In the genomic region with DNA sequence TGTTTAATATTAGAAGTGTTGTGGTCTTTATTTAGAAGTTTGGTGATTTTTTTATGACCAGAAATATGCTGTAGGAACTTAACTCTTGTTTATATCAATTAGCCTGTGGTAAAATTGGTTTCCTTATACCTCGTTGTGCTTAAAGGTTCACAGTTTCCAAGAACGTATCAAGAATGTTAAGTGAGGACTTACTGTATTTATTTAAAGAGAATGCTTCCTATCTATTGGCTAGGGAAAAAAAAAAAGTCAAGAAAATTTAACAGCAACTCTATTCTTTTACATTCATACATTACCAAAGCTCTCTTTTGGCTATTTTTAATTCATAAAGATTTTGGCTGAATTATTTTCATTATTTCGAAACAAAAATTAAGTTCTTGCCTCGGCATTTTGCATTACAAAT, we compare ENCODE assay signal across 22 cellular contexts. TPM values are rescaled to one million over a fixed set of nuclear protein-coding genes. Genes with fewer than 3 reads are reported as not detected.
A peak's percentile ranks its signal among the peaks of the same experiment; 100 is the strongest.
DNase-seq lines count a peak whose midpoint lies in the region; ATAC-seq, FAIRE-seq and TF ChIP-seq lines count a peak whose summit lies in the region.
"Had no signal": no experiment of that assay in that cellular context is flagged by ENCODE, and none has a peak within 500 bp of the region (broad histone marks: within the 10 kb centered on the region; RNA-seq: fewer than 3 reads in every experiment).

No MANE protein-coding gene starts in this region.

- DNase-seq in GM23338 (ENCODE audit: low spot score) (no peak), PC-3 (no peak), astrocyte (ENCODE audit: low read depth) (no peak), NCI-H1092 (lab: John Stamatoyannopoulos, UW) (no peak), neural progenitor cell (ENCODE audit: low spot score) (no peak)
- DNase-seq: BE2C; CD8-positive, alpha-beta T cell; COR-L47; DMS153; DMS79 treated with DMSO at 0.1 percent for 48 hours; EL; GDM1; GM23248; H7; IMR-90; KG1 had no signal

- H3K36me3 ChIP-seq in GM23338 (ENCODE audit: insufficient read depth) (0 out of 2 replicates have a peak, but pooled peaks cover 1% of the 10 kb centered on the region), PC-3 (ENCODE audit: low read depth, low read length) (no peaks in the 10 kb centered on the region), astrocyte (ENCODE audit: insufficient read depth, low read length) (no peaks in the 10 kb centered on the region), neural progenitor cell (no peaks in the 10 kb centered on the region)
- H3K36me3 ChIP-seq: BE2C had no signal

- TF ChIP-seq CTCF in GM23338 (conservative IDR thresholded peaks at IDR 0.05; ENCODE audit: low read depth in 2 of 2) (no peak), PC-3 (conservative IDR thresholded peaks at IDR 0.05; ENCODE audit: low read depth, low read length) (no peak), astrocyte (IDR thresholded peaks at IDR 0.05; ENCODE audit: insufficient read depth, low read depth, low read length) (no peak), neural progenitor cell (IDR thresholded peaks at IDR 0.05) (no peak)

- H3K4me1 ChIP-seq in GM23338 (ENCODE audit: insufficient read depth) (peaks cover 10% of the 10 kb centered on the region), PC-3 (ENCODE audit: insufficient read depth, low read length) (peaks cover 24% of the 10 kb centered on the region), astrocyte (ENCODE audit: insufficient read depth, low read length) (peaks cover 12% of the 10 kb centered on the region), neural progenitor cell (peaks cover 2% of the 10 kb centered on the region)
- H3K4me1 ChIP-seq: BE2C had no signal

- peaks cover 2% of the 10 kb centered on the region; the same call in 1 of the 3 replicates for H3K9me3 Mint-ChIP-seq in GM23338
- H3K9me3 Mint-ChIP-seq in astrocyte (ENCODE audit: unreplicated experiment), result peaks cover 2% of the 10 kb centered on the region
- peaks cover 7% of the 10 kb centered on the region for H3K9me3 Mint-ChIP-seq in neural progenitor cell
- H3K9me3 Mint-ChIP-seq: CD8-positive, alpha-beta T cell had no signal

- H3K9me2 ChIP-seq in GM23338 (ENCODE audit: insufficient read depth) (no peaks in the 10 kb centered on the region), PC-3 (replicated peaks; ENCODE audit: low read length) (no peaks in the 10 kb centered on the region)

- no peak overlapping the region for H2AFZ ChIP-seq in GM23338
- H2AFZ ChIP-seq in PC-3 (ENCODE audit: low read length), result no peak overlapping the region
- H2AFZ ChIP-seq in astrocyte (ENCODE audit: low read depth, low read length), result no peak overlapping the region
- H2AFZ ChIP-seq in neural progenitor cell (replicated peaks), result no peak overlapping the region
- H2AFZ ChIP-seq: GM23248 had no signal

- H3K4me3 Mint-ChIP-seq in GM23338 (no peak overlapping the region), astrocyte (ENCODE audit: unreplicated experiment) (no peak overlapping the region), neural progenitor cell (no peak overlapping the region)

- no peaks in the 10 kb centered on the region for H3K9me3 ChIP-seq in PC-3 (ENCODE audit: low read length)
- H3K9me3 ChIP-seq in astrocyte (ENCODE audit: insufficient read depth, low read depth, low read length), result no peaks in the 10 kb centered on the region
- no peaks in the 10 kb centered on the region for H3K9me3 ChIP-seq in neural progenitor cell (ENCODE audit: low read depth)
- H3K9me3 ChIP-seq: BE2C had no signal

- H3K4me2 ChIP-seq in GM23338 (peak overlapping the region; percentile 79; the same call in 1 of the 2 replicates), PC-3 (ENCODE audit: low read length) (peak overlapping the region; percentile 77), astrocyte (ENCODE audit: low read length) (no peak overlapping the region), neural progenitor cell (no peak overlapping the region)

- H3K27me3 ChIP-seq in GM23338 (ENCODE audit: insufficient read depth) (peaks cover 8% of the 10 kb centered on the region; the same call in 1 of the 2 replicates), PC-3 (ENCODE audit: low read length) (no peaks in the 10 kb centered on the region), astrocyte (ENCODE audit: insufficient read depth, low read length) (no peaks in the 10 kb centered on the region), neural progenitor cell (peaks cover 23% of the 10 kb centered on the region)

- ATAC-seq in GM23338 (no peak), PC-3 (no peak), GM18858 (IDR thresholded peaks at IDR 0.05; ENCODE audit: unreplicated experiment) (no peak), GM19397 (IDR thresholded peaks at IDR 0.05; ENCODE audit: unreplicated experiment) (no peak)
- ATAC-seq: CD8-positive, alpha-beta T cell had no signal

- intact Hi-C loops in PC-3 (cut with micrococcal nuclease), result loop anchor here (2.0 kb wide), 1 partner anchor 62 kb away; no protein-coding TSS in a partner anchor

- CTCF ChIA-PET in PC-3 (lab: Charles Lee), result no interaction called here

- H3K36me3 Mint-ChIP-seq in GM23338 (ENCODE audit: low read depth), result no peaks in the 10 kb centered on the region
- no peaks in the 10 kb centered on the region for H3K36me3 Mint-ChIP-seq in astrocyte (ENCODE audit: low read depth, unreplicated experiment)
- no peaks in the 10 kb centered on the region for H3K36me3 Mint-ChIP-seq in neural progenitor cell
- H3K36me3 Mint-ChIP-seq: CD8-positive, alpha-beta T cell had no signal

- no TSS peak for BruUV-seq in PC-3 (replicated peaks; lab: Mats Ljungman, UMichigan)

- H3K9ac ChIP-seq in PC-3 (ENCODE audit: low read length), result no peak overlapping the region
- no peak overlapping the region for H3K9ac ChIP-seq in astrocyte (ENCODE audit: low read length)
- no peak overlapping the region for H3K9ac ChIP-seq in neural progenitor cell
- H3K9ac ChIP-seq: GM23248 had no signal

- peaks cover 4% of the 10 kb centered on the region; the same call in 1 of the 2 replicates for H3F3A ChIP-seq in GM23338 (replicated peaks; ENCODE audit: low read depth)
- no peaks in the 10 kb centered on the region for H3F3A ChIP-seq in PC-3 (ENCODE audit: low read length, unreplicated experiment)
- H3F3A ChIP-seq in neural progenitor cell (ENCODE audit: low read depth), result peaks cover 29% of the 10 kb centered on the region

- POLR2A ChIA-PET in PC-3 (lab: Charles Lee; ENCODE audit: unreplicated experiment), result no interaction called here

- H3K4me3 ChIP-seq in GM23338, result no peak overlapping the region
- H3K4me3 ChIP-seq in PC-3 (ENCODE audit: low read length), result peak overlapping the region; percentile 77; the same call in 1 of the 2 replicates
- H3K4me3 ChIP-seq in astrocyte (ENCODE audit: insufficient read depth, low read depth, low read length), result no peak overlapping the region
- no peak overlapping the region for H3K4me3 ChIP-seq in neural progenitor cell
- H3K4me3 ChIP-seq: GM23248 had no signal

- H3K79me2 ChIP-seq in GM23338 (replicated peaks; ENCODE audit: insufficient read depth), result no peaks in the 10 kb centered on the region
- no peaks in the 10 kb centered on the region for H3K79me2 ChIP-seq in PC-3 (ENCODE audit: low read length)
- no peaks in the 10 kb centered on the region for H3K79me2 ChIP-seq in astrocyte (ENCODE audit: insufficient read depth, low read length)
- H3K79me2 ChIP-seq in neural progenitor cell (ENCODE audit: low read depth), result no peaks in the 10 kb centered on the region

- H3K27ac ChIP-seq in GM23338 (ENCODE audit: low read depth) (no peak overlapping the region), PC-3 (ENCODE audit: low read length) (no peak overlapping the region), astrocyte (ENCODE audit: low read depth, low read length) (no peak overlapping the region), neural progenitor cell (no peak overlapping the region)
- H3K27ac ChIP-seq: C4-2B, GM23248 had no signal

- no peaks in the 10 kb centered on the region for H4K20me1 ChIP-seq in GM23338 (replicated peaks; ENCODE audit: insufficient read depth)
- no peaks in the 10 kb centered on the region for H4K20me1 ChIP-seq in PC-3 (ENCODE audit: low read length)
- H4K20me1 ChIP-seq in astrocyte (ENCODE audit: insufficient read depth, low read length), result no peaks in the 10 kb centered on the region
- peaks cover 2% of the 10 kb centered on the region for H4K20me1 ChIP-seq in neural progenitor cell (ENCODE audit: low read depth)

- H3K27me3 Mint-ChIP-seq in GM23338 (ENCODE audit: insufficient read depth, low read depth, poor library complexity) (peaks cover 6% of the 10 kb centered on the region), astrocyte (ENCODE audit: low read depth, unreplicated experiment) (peaks cover 5% of the 10 kb centered on the region), neural progenitor cell (ENCODE audit: insufficient read depth, low read depth) (peaks cover 11% of the 10 kb centered on the region)

- H3K27ac Mint-ChIP-seq in GM23338 (no peak overlapping the region), astrocyte (ENCODE audit: unreplicated experiment) (no peak overlapping the region), neural progenitor cell (no peak overlapping the region)
- H3K27ac Mint-ChIP-seq: CD8-positive, alpha-beta T cell had no signal

- peak; percentile 29 for FAIRE-seq in astrocyte (lab: Jason Lieb, UNC)
- FAIRE-seq: A204.1, D721Med, GM12892 had no signal

- H3K4me1 Mint-ChIP-seq in GM23338, result peaks cover 14% of the 10 kb centered on the region
- H3K4me1 Mint-ChIP-seq in astrocyte (ENCODE audit: low read depth, unreplicated experiment), result peaks cover 5% of the 10 kb centered on the region
- H3K4me1 Mint-ChIP-seq in neural progenitor cell, result peaks cover 11% of the 10 kb centered on the region

TF ChIP-seq in GM23338, 12 proteins besides CTCF, POLR2A, EP300 and RAD21 (continues in another document):
- TF ChIP-seq ZNF331 (CRISPR knock-in tag; IDR thresholded peaks at IDR 0.05; ENCODE audit: low read depth) (no peak), EZH2phosphoT487 (IDR thresholded peaks at IDR 0.05; ENCODE audit: unreplicated experiment) (no peak), JUNB (IDR thresholded peaks at IDR 0.05; ENCODE audit: unreplicated experiment) (no peak), STAT1 (IDR thresholded peaks at IDR 0.05; ENCODE audit: unreplicated experiment) (no peak), POLR2AphosphoS5 (IDR thresholded peaks at IDR 0.05; ENCODE audit: low read depth) (no peak)

RNA-seq across cellular contexts. Expression of a gene that starts 1.6 kb away (rescaled TPM):
- total RNA-seq in GM23338 (2014; rRNA removed; shearing (Covaris generic)), result 1.0 and 1.4 TPM in 2 replicates
- 0.44 and 0.54 TPM in 2 replicates for polyA plus RNA-seq in GM23338 (2016; fragmentation: Nextera tagmentation; extraction: Ambion mirVana)
- 0.84 and 1.2 TPM in 2 replicates for total RNA-seq in PC-3 (2014; rRNA removed)
- total RNA-seq in astrocyte, result 0.05 and 0.10 TPM in 2 replicates
- 0.12 and 0.34 TPM in 2 replicates for total RNA-seq in neural progenitor cell (ENCODE audit: low replicate concordance)
- total RNA-seq: CD8-positive, alpha-beta T cell; GM23248; IMR-90 had no signal
- polyA plus RNA-seq: IMR-90 had no signal

RNA-seq across cellular contexts. Expression of a gene that starts 22.3 kb away (rescaled TPM):
- 47.8 and 64.5 TPM in 2 replicates for total RNA-seq in GM23338 (2014; rRNA removed; shearing (Covaris generic))
- polyA plus RNA-seq in GM23338 (2016; fragmentation: Nextera tagmentation; extraction: Ambion mirVana), result 41.8 and 46.8 TPM in 2 replicates
- 20.6 and 24.2 TPM in 2 replicates for total RNA-seq in PC-3 (2014; rRNA removed)
- total RNA-seq in astrocyte, result 27.2 and 27.3 TPM in 2 replicates
- total RNA-seq in neural progenitor cell (ENCODE audit: low replicate concordance), result 31.8 and 49.9 TPM in 2 replicates

RNA-seq across cellular contexts. Expression of a gene that starts 22.5 kb away (rescaled TPM):
- 17.4 and 17.8 TPM in 2 replicates for total RNA-seq in GM23338 (2014; rRNA removed; shearing (Covaris generic))
- polyA plus RNA-seq in GM23338 (2016; fragmentation: Nextera tagmentation; extraction: Ambion mirVana), result 175 and 190 TPM in 2 replicates
- 13.5 and 17.9 TPM in 2 replicates for total RNA-seq in PC-3 (2014; rRNA removed)
- 33.3 and 35.9 TPM in 2 replicates for total RNA-seq in astrocyte
- 9.6 and 12.0 TPM in 2 replicates for total RNA-seq in neural progenitor cell (ENCODE audit: low replicate concordance)

Comparison
In these comparisons a context has a peak if more than half of its experiments do, and no peak if none do; other contexts are left out.
1. H3K4me2 ChIP-seq: peak in GM23338 (single experiment) and PC-3 (single experiment); none in astrocyte (single experiment) and neural progenitor cell (single experiment).